Comparison of ENCODE assay signal across 23 cellular contexts in the genomic region with DNA sequence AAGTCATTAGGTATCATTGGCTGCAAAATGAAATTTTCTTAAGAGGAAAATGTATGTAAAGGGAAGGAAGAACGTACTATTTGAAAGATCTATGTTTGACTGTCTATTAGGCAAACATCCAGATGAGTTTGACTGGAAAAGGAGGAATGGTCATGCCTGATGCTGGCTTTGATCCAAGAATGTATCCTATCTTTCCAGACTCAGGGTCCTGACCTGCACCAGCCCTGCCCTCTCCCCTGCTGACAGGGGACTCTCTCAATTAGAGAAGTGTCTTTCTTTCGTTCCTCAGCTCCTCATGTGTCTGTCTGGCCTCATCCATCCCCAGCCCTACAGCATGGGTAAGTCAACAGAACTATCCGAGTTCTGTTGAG.
"Had no signal": no experiment of that assay in that cellular context is flagged by ENCODE, and none has a peak within 500 bp of the region (broad histone marks: within the 10 kb centered on the region; RNA-seq: fewer than 3 reads in every experiment).

No MANE protein-coding gene starts in this region.

- H3K4me3 Mint-ChIP-seq: activated CD8-positive, alpha-beta T cell treated with anti-CD3 and anti-CD28 coated beads, Interleukin-2, amount 10 ng/mL, durations not matched to agents 7 days and 5 days; activated naive CD4-positive, alpha-beta T cell treated with anti-CD3 and anti-CD28 coated beads, Interleukin-2, amount 50 U/mL, for 24 hours; memory B cell; naive B cell; neural crest cell; stimulated activated naive B cell treated with anti-CD40 and anti-IgM and Interleukin-4, amounts not matched to agents 10 μg/mL and 1 μg/mL and 100 μg/mL, for 72 hours had no signal

- H3K4me1 Mint-ChIP-seq: activated naive CD4-positive, alpha-beta T cell treated with anti-CD3 and anti-CD28 coated beads, Interleukin-2, amount 50 U/mL, for 24 hours; memory B cell; naive B cell; stimulated activated naive B cell treated with anti-CD40 and anti-IgM and Interleukin-4, amounts not matched to agents 10 μg/mL and 1 μg/mL and 100 μg/mL, for 72 hours had no signal

- H3K4me1 ChIP-seq: ascending aorta, esophagus muscularis mucosa, testis, upper lobe of right lung had no signal

- ATAC-seq: activated CD8-positive, alpha-beta T cell treated with anti-CD3 and anti-CD28 coated beads, Interleukin-2, amount 10 ng/mL, durations not matched to agents 7 days and 5 days; gastrocnemius medialis; upper lobe of right lung had no signal

- H3K9me3 Mint-ChIP-seq: activated naive CD4-positive, alpha-beta T cell treated with anti-CD3 and anti-CD28 coated beads, Interleukin-2, amount 50 U/mL, for 24 hours; memory B cell; neural crest cell had no signal

- H3K27ac Mint-ChIP-seq: activated CD8-positive, alpha-beta T cell treated with anti-CD3 and anti-CD28 coated beads, Interleukin-2, amount 10 ng/mL, durations not matched to agents 7 days and 5 days; activated naive CD4-positive, alpha-beta T cell treated with anti-CD3 and anti-CD28 coated beads, Interleukin-2, amount 50 U/mL, for 24 hours; memory B cell; naive B cell; stimulated activated naive B cell treated with anti-CD40 and anti-IgM and Interleukin-4, amounts not matched to agents 10 μg/mL and 1 μg/mL and 100 μg/mL, for 72 hours had no signal

- H3K27me3 ChIP-seq: ascending aorta, esophagus muscularis mucosa, gastrocnemius medialis, testis, upper lobe of right lung had no signal

- H3K4me3 ChIP-seq: ascending aorta, esophagus muscularis mucosa, gastrocnemius medialis, mucosa of descending colon, testis, upper lobe of right lung had no signal

- H3K36me3 ChIP-seq: ascending aorta, esophagus muscularis mucosa, gastrocnemius medialis, upper lobe of right lung, WERI-Rb-1 had no signal

- H3K36me3 Mint-ChIP-seq: activated naive CD4-positive, alpha-beta T cell treated with anti-CD3 and anti-CD28 coated beads, Interleukin-2, amount 50 U/mL, for 24 hours; memory B cell; naive B cell; stimulated activated naive B cell treated with anti-CD40 and anti-IgM and Interleukin-4, amounts not matched to agents 10 μg/mL and 1 μg/mL and 100 μg/mL, for 72 hours had no signal

- H3K9me3 ChIP-seq: ascending aorta, esophagus muscularis mucosa, gastrocnemius medialis, mucosa of descending colon, testis, upper lobe of right lung had no signal

- H3K27ac ChIP-seq: ascending aorta, esophagus muscularis mucosa, gastrocnemius medialis, testis, upper lobe of right lung, WERI-Rb-1 had no signal

- DNase-seq: activated CD4-positive, alpha-beta T cell treated with anti-CD3 and anti-CD28 coated beads, Interleukin-2, amount 50 U/mL, for 1 hour; activated CD4-positive, CD25-positive, alpha-beta regulatory T cell treated with anti-CD3 and anti-CD28 coated beads, Interleukin-2, amount 50 U/mL, for 72 hours; activated CD8-positive, alpha-beta T cell treated with anti-CD3 and anti-CD28 coated beads, Interleukin-2, amount 10 ng/mL, durations not matched to agents 7 days and 5 days; activated gamma-delta T cell treated with Interleukin-2 at 50 U/mL for 16 hours; activated T-cell treated with anti-CD3 and anti-CD28 coated beads, Interleukin-2, amount 50 U/mL, for 1 hour; central memory CD4-positive, alpha-beta T cell; effector memory CD4-positive, alpha-beta T cell; gastrocnemius medialis; naive B cell; occipital lobe; stimulated activated CD4-positive, alpha-beta T cell treated with anti-CD3 and anti-CD28 coated beads, Interleukin-2, amount 100 ng/mL, for 48 hours; stimulated activated CD8-positive, alpha-beta memory T cell treated with anti-CD3 and anti-CD28 coated beads, Interleukin-4, amount 100 ng/mL, for 48 hours; stimulated activated naive B cell treated with anti-CD40 and anti-IgM and Interleukin-4, amounts not matched to agents 10 μg/mL and 1 μg/mL and 100 μg/mL, for 72 hours; T-helper 1 cell; testis; upper lobe of right lung; WERI-Rb-1 had no signal
